In genomic region chr5:93676707-93677106, GRCh38 we compare ENCODE assay signal across 17 cellular contexts.
DNase-seq lines count a peak whose midpoint lies in the region; ATAC-seq and TF ChIP-seq lines count a peak whose summit lies in the region.
"Had no signal": no experiment of that assay in that cellular context is flagged by ENCODE, and none has a peak within 500 bp of the region (broad histone marks: within the 10 kb centered on the region; RNA-seq: fewer than 3 reads in every experiment).

No MANE protein-coding gene starts in this region.

- H3K4me3 ChIP-seq in left ventricle myocardium inferior (no peak overlapping the region), SK-N-MC (peak overlapping the region; percentile 61), hepatocyte (no peak overlapping the region)

- no peaks in the 10 kb centered on the region for H3K36me3 Mint-ChIP-seq in activated CD4-positive, alpha-beta T cell treated with anti-CD3 and anti-CD28 coated beads for 36 hours (ENCODE audit: low read depth)

- no peaks in the 10 kb centered on the region for H3K9me2 ChIP-seq in hepatocyte (replicated peaks; ENCODE audit: insufficient read depth)

- intact Hi-C loops in left ventricle myocardium inferior (cut with micrococcal nuclease), result no loop called here
- intact Hi-C loops in cardiac septum (cut with DNase I), result no loop called here
- intact Hi-C loops in activated CD4-positive, alpha-beta T cell treated with anti-CD3 and anti-CD28 coated beads for 36 hours (cut with DNase I, micrococcal nuclease), result no loop called here

- no peak overlapping the region for H3K27ac Mint-ChIP-seq in activated CD4-positive, alpha-beta T cell treated with anti-CD3 and anti-CD28 coated beads for 36 hours
- H3K27ac Mint-ChIP-seq: activated T-helper 17 cell treated with anti-CD3 and anti-CD28 coated beads, Interleukin-2, amount 50 U/mL, for 72 hours; memory B cell; T-helper 17 cell had no signal

- no peaks in the 10 kb centered on the region for H3K9me3 ChIP-seq in left ventricle myocardium inferior (replicated peaks)
- no peaks in the 10 kb centered on the region for H3K9me3 ChIP-seq in SK-N-MC (ENCODE audit: low read depth, low read length)
- no peaks in the 10 kb centered on the region for H3K9me3 ChIP-seq in hepatocyte (ENCODE audit: low read depth)

- no peaks in the 10 kb centered on the region for H3K27me3 ChIP-seq in left ventricle myocardium inferior (ENCODE audit: low read depth)
- H3K27me3 ChIP-seq in hepatocyte, result no peaks in the 10 kb centered on the region

- peak overlapping the region; percentile 47 for H3K4me2 ChIP-seq in hepatocyte

- no peaks in the 10 kb centered on the region for H3K27me3 Mint-ChIP-seq in activated CD4-positive, alpha-beta T cell treated with anti-CD3 and anti-CD28 coated beads for 36 hours
- H3K27me3 Mint-ChIP-seq: activated T-helper 17 cell treated with anti-CD3 and anti-CD28 coated beads, Interleukin-2, amount 50 U/mL, for 72 hours; memory B cell; T-helper 17 cell had no signal

- H3K27ac ChIP-seq in left ventricle myocardium inferior (replicated peaks) (peak overlapping the region; percentile 16), SK-N-MC (peak overlapping the region; percentile 60; the same call in 1 of the 2 replicates), hepatocyte (no peak overlapping the region)

- H3K9ac ChIP-seq in SK-N-MC (ENCODE audit: insufficient read length), result no peak overlapping the region

- ATAC-seq in GM18502 (IDR thresholded peaks at IDR 0.05; ENCODE audit: poor library complexity, unreplicated experiment) (no peak), HG03175 (IDR thresholded peaks at IDR 0.05; ENCODE audit: unreplicated experiment) (no peak)
- no peak for ATAC-seq in activated CD4-positive, alpha-beta T cell treated with anti-CD3 and anti-CD28 coated beads for 36 hours
- ATAC-seq: activated T-helper 17 cell treated with anti-CD3 and anti-CD28 coated beads, Interleukin-2, amount 50 U/mL, for 72 hours; T-helper 17 cell had no signal

- H3K9me3 Mint-ChIP-seq in activated CD4-positive, alpha-beta T cell treated with anti-CD3 and anti-CD28 coated beads for 36 hours (ENCODE audit: low read depth), result no peaks in the 10 kb centered on the region
- H3K9me3 Mint-ChIP-seq: activated T-helper 17 cell treated with anti-CD3 and anti-CD28 coated beads, Interleukin-2, amount 50 U/mL, for 72 hours; memory B cell; neural crest cell had no signal

- no peak overlapping the region for H2AFZ ChIP-seq in hepatocyte

- WGBS in hepatocyte (ENCODE audit: low lambda C conversion rate, missing lambda C conversion rate), result 77% methylated on average over 5 of the region's 5 CpGs

- H3K79me2 ChIP-seq in hepatocyte, result no peaks in the 10 kb centered on the region

- H3K4me3 Mint-ChIP-seq in activated CD4-positive, alpha-beta T cell treated with anti-CD3 and anti-CD28 coated beads for 36 hours, result no peak overlapping the region
- H3K4me3 Mint-ChIP-seq: activated T-helper 17 cell treated with anti-CD3 and anti-CD28 coated beads, Interleukin-2, amount 50 U/mL, for 72 hours; memory B cell; T-helper 17 cell had no signal

- H3K36me3 ChIP-seq in left ventricle myocardium inferior, result no peaks in the 10 kb centered on the region
- H3K36me3 ChIP-seq in SK-N-MC (ENCODE audit: insufficient read depth, low read length), result no peaks in the 10 kb centered on the region
- no peaks in the 10 kb centered on the region for H3K36me3 ChIP-seq in hepatocyte (replicated peaks; ENCODE audit: insufficient read depth, low read depth)

- DNase-seq in left ventricle myocardium inferior (no peak), cardiac septum (ENCODE audit: low spot score) (no peak), SK-N-MC (ENCODE audit: low read depth, low spot score) (no peak), hepatocyte (ENCODE audit: low spot score) (no peak), CD1c-positive myeloid dendritic cell (ENCODE audit: extremely low spot score) (no peak)
- no peak for DNase-seq in activated CD4-positive, alpha-beta T cell treated with anti-CD3 and anti-CD28 coated beads for 36 hours
- DNase-seq: activated CD4-positive, CD25-positive, alpha-beta regulatory T cell; AML-193; central memory CD4-positive, alpha-beta T cell; Karpas-422; stimulated activated CD4-positive, alpha-beta T cell treated with anti-CD3 and anti-CD28 coated beads, Interleukin-1b, Interleukin-23, amount 100 ng/mL, for 48 hours; T-helper 17 cell had no signal

- TF ChIP-seq CTCF in left ventricle myocardium inferior (IDR thresholded peaks at IDR 0.05; ENCODE audit: borderline replicate concordance), result no peak
- no peak for TF ChIP-seq CTCF in hepatocyte (IDR thresholded peaks at IDR 0.05; ENCODE audit: poor library complexity)

- no peaks in the 10 kb centered on the region for H3K4me1 Mint-ChIP-seq in activated CD4-positive, alpha-beta T cell treated with anti-CD3 and anti-CD28 coated beads for 36 hours
- H3K4me1 Mint-ChIP-seq: activated T-helper 17 cell treated with anti-CD3 and anti-CD28 coated beads, Interleukin-2, amount 50 U/mL, for 72 hours; T-helper 17 cell had no signal

- no peaks in the 10 kb centered on the region for H4K20me1 ChIP-seq in hepatocyte (ENCODE audit: insufficient read depth, poor library complexity, severe bottlenecking)

- H3K4me1 ChIP-seq in left ventricle myocardium inferior, result peaks cover 52% of the 10 kb centered on the region
- H3K4me1 ChIP-seq in hepatocyte (ENCODE audit: insufficient read depth), result peaks cover 7% of the 10 kb centered on the region

- POLR2A ChIA-PET in activated CD4-positive, alpha-beta T cell treated with anti-CD3 and anti-CD28 coated beads for 36 hours (lab: Charles Lee), result no interaction called here

- CTCF ChIA-PET in activated CD4-positive, alpha-beta T cell treated with anti-CD3 and anti-CD28 coated beads for 36 hours (lab: Charles Lee), result no interaction called here
